11 cellular contexts compared by ENCODE assay signal in the genomic region with DNA sequence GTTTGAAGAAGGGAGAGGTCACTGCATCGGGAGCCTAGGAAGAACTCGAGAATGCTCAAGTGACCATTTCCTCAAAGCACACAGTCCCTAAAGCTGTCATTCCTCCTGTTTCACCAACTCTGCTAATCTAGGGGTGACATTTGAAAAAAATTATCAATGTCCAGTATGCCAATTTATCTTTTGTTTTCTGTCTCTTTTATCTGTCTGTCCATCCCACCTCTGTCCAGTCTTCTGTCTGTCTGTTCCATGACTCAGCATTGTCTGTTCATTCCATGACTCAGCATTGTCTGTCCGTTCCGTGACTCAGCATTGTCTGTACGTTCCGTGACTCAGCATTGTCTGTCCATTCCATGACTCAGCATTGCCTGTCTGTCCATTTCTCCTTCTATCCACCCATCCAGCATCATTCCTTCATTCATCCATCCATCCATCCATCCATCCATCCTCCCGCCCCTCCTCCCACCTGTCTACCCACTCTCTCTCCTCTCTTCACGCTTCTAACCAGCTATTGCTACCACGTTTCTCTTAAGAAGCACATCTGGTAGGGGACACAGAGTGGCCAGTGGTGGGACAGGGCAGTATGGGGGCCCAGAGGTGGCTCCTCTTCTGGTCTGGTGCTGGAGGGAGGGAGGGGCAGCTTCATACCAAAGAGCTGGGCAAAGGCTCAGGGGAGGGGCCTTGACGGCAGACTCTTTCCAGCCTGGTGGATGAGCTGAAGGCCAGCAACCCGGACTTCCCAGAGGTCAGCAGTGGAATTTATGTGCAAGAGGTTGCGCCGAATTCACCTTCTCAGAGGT. TPM values are rescaled to one million over a fixed set of nuclear protein-coding genes. Genes with fewer than 3 reads are reported as not detected.
DNase-seq lines count a peak whose midpoint lies in the region; ATAC-seq, FAIRE-seq and TF ChIP-seq lines count a peak whose summit lies in the region.
"Had no signal": no experiment of that assay in that cellular context is flagged by ENCODE, and none has a peak within 500 bp of the region (broad histone marks: within the 10 kb centered on the region; RNA-seq: fewer than 3 reads in every experiment).

No MANE protein-coding gene starts in this region.

- H3K9me3 Mint-ChIP-seq in endothelial cell (ENCODE audit: unreplicated experiment), result no peaks in the 10 kb centered on the region

- H3K27ac ChIP-seq in psoas muscle, result no peak overlapping the region
- H3K27ac ChIP-seq: dorsolateral prefrontal cortex, parathyroid adenoma had no signal

- no peak overlapping the region for H3K4me3 ChIP-seq in psoas muscle
- H3K4me3 ChIP-seq: dorsolateral prefrontal cortex had no signal

- H3K27me3 ChIP-seq in psoas muscle (ENCODE audit: insufficient read depth in 3 of 3, low read length in 2 of 3), result no peaks in the 10 kb centered on the region
- H3K27me3 ChIP-seq: dorsolateral prefrontal cortex had no signal

- ATAC-seq in psoas muscle (peak in 3 of 4 donors; percentile 41 to 70 (median 55)), GM18873 (IDR thresholded peaks at IDR 0.05; ENCODE audit: low FRiP score, unreplicated experiment) (no peak)

- H3K36me3 Mint-ChIP-seq in endothelial cell (ENCODE audit: low read depth, unreplicated experiment), result peaks cover 4% of the 10 kb centered on the region

- H3K36me3 ChIP-seq in psoas muscle (ENCODE audit: insufficient read depth in 1 of 2, low read depth in 1 of 2), result no peaks in the 10 kb centered on the region

- TF ChIP-seq CTCF in endothelial cell (IDR thresholded peaks at IDR 0.05; ENCODE audit: unreplicated experiment), result no peak
- no peak for TF ChIP-seq CTCF in psoas muscle (IDR thresholded peaks at IDR 0.05)
- TF ChIP-seq CTCF in D721Med (IDR thresholded peaks at IDR 0.05; ENCODE audit: insufficient read depth, missing control alignments), result no peak

- DNase-seq in GM04504 (ENCODE audit: low read depth) (peak; percentile 83), OCI-M1 (lab: John Stamatoyannopoulos, UW) (peak; percentile 93), endothelial cell (ENCODE audit: low spot score) (no peak), psoas muscle (peak in 1 of 2 donors; percentile 42), D721Med (ENCODE audit: insufficient read length, low spot score) (no peak), NCI-H345 treated with DMSO at 0.1 percent for 48 hours (lab: John Stamatoyannopoulos, UW; ENCODE audit: unreplicated experiment) (no peak)
- DNase-seq in activated naive CD4-positive, alpha-beta T cell (lab: John Stamatoyannopoulos, UW), result no peak

- peaks cover 11% of the 10 kb centered on the region for H3K4me1 ChIP-seq in psoas muscle
- H3K4me1 ChIP-seq: parathyroid adenoma had no signal

- H3K4me3 Mint-ChIP-seq in endothelial cell (ENCODE audit: unreplicated experiment), result no peak overlapping the region

- 79 to 86% (median 81%) methylated on average over 13 of the region's 13 CpGs for WGBS in psoas muscle, 3 donors

- peaks cover 3% of the 10 kb centered on the region for H3K9me3 ChIP-seq in psoas muscle

- peak overlapping the region; percentile 2 for H3K27ac Mint-ChIP-seq in endothelial cell (ENCODE audit: unreplicated experiment)

- no peak for FAIRE-seq in D721Med (lab: Jason Lieb, UNC)

- intact Hi-C loops in psoas muscle (cut with DNase I), result no loop called here

- peaks cover 6% of the 10 kb centered on the region for H3K27me3 Mint-ChIP-seq in endothelial cell (ENCODE audit: unreplicated experiment)

- no peaks in the 10 kb centered on the region for H3K4me1 Mint-ChIP-seq in endothelial cell (ENCODE audit: unreplicated experiment)

RNA-seq across cellular contexts. Expression of gene HTRA3, which starts 34.1 kb away (rescaled TPM):
- 1.7 TPM for total RNA-seq in endothelial cell (ENCODE audit: unreplicated experiment)
- 10 to 100 TPM in 2 of 4 donors, 1 to 10 TPM in 2; 7.2 to 26.4 (median 17.0) TPM for total RNA-seq in psoas muscle
- polyA plus RNA-seq in psoas muscle, result 10 to 100 TPM; 11.1 to 15.5 (median 14.0) TPM
- total RNA-seq: SK-MEL-5 had no signal

Comparison
In these comparisons a context has a peak if more than half of its experiments do, and no peak if none do; other contexts are left out.
1. DNase-seq: peak in GM04504 (single experiment) and OCI-M1 (single experiment); none in endothelial cell (single experiment), D721Med (single experiment), activated naive CD4-positive, alpha-beta T cell (0 of 4) and NCI-H345 treated with DMSO at 0.1 percent for 48 hours (single experiment).